In the genomic region with DNA sequence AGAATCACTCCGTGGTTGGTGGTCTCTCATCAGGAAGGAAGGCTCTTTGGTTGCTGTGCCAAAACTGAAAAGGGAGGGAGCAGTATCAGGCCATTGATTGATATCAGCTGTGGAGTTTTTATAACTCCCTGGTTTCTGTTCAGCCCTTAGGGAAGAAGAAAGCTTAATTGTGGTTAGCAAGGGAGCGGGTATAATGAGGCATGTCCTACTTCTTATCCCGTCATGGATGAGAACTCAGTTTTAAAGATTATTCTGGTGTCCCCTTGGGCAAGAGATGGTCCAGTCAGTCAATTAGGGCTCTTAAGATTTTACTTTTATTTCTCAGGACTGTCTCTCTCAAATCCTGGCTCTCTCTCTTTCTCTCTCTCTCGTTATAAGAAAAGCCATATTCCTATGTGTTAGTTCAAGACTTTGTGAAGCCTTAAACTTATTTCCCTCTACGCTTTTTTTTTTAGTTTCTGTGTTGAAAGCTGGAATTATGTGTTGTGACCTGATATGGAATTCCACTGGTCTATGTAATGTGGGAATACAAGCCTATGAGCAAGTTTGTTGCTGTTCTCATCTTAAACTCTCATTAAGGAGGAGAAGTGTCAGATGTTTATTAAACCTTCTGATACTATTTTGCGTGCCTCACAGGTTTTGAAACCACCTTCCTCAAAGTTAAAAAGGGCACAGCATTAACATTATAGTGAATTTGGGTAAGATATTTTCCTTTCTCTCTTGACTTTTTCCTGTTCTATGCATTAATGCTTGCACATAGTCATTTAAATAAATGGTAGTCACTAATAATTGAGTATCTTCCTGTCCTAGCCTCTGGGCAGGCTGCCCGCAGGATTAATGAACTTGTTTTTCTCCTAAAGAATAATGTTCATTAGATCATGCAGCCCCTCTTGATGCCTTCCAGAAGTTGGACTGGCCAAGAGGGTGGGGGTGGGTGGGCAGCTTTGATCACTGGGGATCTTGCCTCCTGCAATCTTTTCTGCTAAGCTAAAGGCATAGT, we compare ENCODE assay signal across 1 cellular context.
TF ChIP-seq lines count a peak whose summit lies in the region.

No MANE protein-coding gene starts in this region.

TF ChIP-seq in GM23338, 12 proteins besides CTCF, POLR2A, EP300 and RAD21:
- TF ChIP-seq, protein P1, sequence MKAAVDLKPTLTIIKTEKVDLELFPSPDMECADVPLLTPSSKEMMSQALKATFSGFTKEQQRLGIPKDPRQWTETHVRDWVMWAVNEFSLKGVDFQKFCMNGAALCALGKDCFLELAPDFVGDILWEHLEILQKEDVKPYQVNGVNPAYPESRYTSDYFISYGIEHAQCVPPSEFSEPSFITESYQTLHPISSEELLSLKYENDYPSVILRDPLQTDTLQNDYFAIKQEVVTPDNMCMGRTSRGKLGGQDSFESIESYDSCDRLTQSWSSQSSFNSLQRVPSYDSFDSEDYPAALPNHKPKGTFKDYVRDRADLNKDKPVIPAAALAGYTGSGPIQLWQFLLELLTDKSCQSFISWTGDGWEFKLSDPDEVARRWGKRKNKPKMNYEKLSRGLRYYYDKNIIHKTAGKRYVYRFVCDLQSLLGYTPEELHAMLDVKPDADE (IDR thresholded peaks at IDR 0.05): no peak
- TF ChIP-seq JUNB (IDR thresholded peaks at IDR 0.05; ENCODE audit: unreplicated experiment) (no peak), POLR2AphosphoS5 (IDR thresholded peaks at IDR 0.05; ENCODE audit: low read depth) (no peak), EZH2 (IDR thresholded peaks at IDR 0.05; ENCODE audit: low read depth, unreplicated experiment) (no peak), NANOG (IDR thresholded peaks at IDR 0.05; ENCODE audit: borderline replicate concordance) (no peak), ZNF462 (CRISPR knock-in tag; IDR thresholded peaks at IDR 0.05) (no peak), STAT1 (IDR thresholded peaks at IDR 0.05; ENCODE audit: unreplicated experiment) (no peak), ZNF331 (CRISPR knock-in tag; IDR thresholded peaks at IDR 0.05; ENCODE audit: low read depth) (no peak), ZNF114 (CRISPR knock-in tag; IDR thresholded peaks at IDR 0.05) (no peak)
TF ChIP-seq in GM23338: peak in this region for 0.
